Comparison of ENCODE assay signal across 8 cellular contexts in genomic region chr1:234610582-234611152, GRCh38. TPM values are rescaled to one million over a fixed set of nuclear protein-coding genes. Genes with fewer than 3 reads are reported as not detected.
DNase-seq lines count a peak whose midpoint lies in the region; ATAC-seq and TF ChIP-seq lines count a peak whose summit lies in the region.

No MANE protein-coding gene starts in this region.

- peak overlapping the region; percentile 96 for H3K27ac ChIP-seq in CD8-positive, alpha-beta memory T cell (ENCODE audit: low read depth, low read length)
- peak overlapping the region; percentile 98 to 100 for H3K27ac ChIP-seq in lung (ENCODE audit: low read depth in 1 of 2, low read length in 1 of 2)

- H3K9me3 ChIP-seq in CD8-positive, alpha-beta memory T cell (ENCODE audit: low read length), result no peaks in the 10 kb centered on the region
- H3K9me3 ChIP-seq in lung (ENCODE audit: control insufficient read depth in 2 of 2, insufficient read depth in 1 of 2, low read length in 1 of 2), result no peaks in the 10 kb centered on the region

- ATAC-seq in GM19467 (IDR thresholded peaks at IDR 0.05; ENCODE audit: unreplicated experiment) (peak; percentile 38), lung (ENCODE audit: insufficient read depth, low FRiP score) (peak; percentile 71)

- POLR2A ChIA-PET in CD8-positive, alpha-beta memory T cell (lab: Charles Lee), result interaction anchor here (1.0 to 5.5 kb wide), 5 partner anchors 10 to 473 kb away, joined by 3 to 101 read pairs (median 30); no protein-coding TSS in a partner anchor

- no peak for TF ChIP-seq CTCF in lung (IDR thresholded peaks at IDR 0.05; ENCODE audit: control extremely low read depth, extremely low read depth)

- peak overlapping the region; percentile 95 to 100 (median 99) for H3K27ac Mint-ChIP-seq in CD8-positive, alpha-beta memory T cell

- WGBS in lung, 2 donors, result 0 to 1% methylated on average over 58 to 65 of the region's 65 CpGs

- H3K9me3 Mint-ChIP-seq in CD8-positive, alpha-beta memory T cell, result peaks cover 0 to 6% (median 0%) of the 10 kb centered on the region in 5 donors

- H3K36me3 ChIP-seq in CD8-positive, alpha-beta memory T cell (ENCODE audit: insufficient read depth, low read length), result peaks cover 11% of the 10 kb centered on the region
- peaks cover 6 to 10% of the 10 kb centered on the region in 2 donors for H3K36me3 ChIP-seq in lung (ENCODE audit: control insufficient read depth in 2 of 2, insufficient read depth in 2 of 2, low read length in 2 of 2)

- H3K4me1 Mint-ChIP-seq in CD8-positive, alpha-beta memory T cell, result peaks cover 47 to 58% (median 56%) of the 10 kb centered on the region in 3 donors

- no peaks in the 10 kb centered on the region for H3K27me3 ChIP-seq in CD8-positive, alpha-beta memory T cell (ENCODE audit: insufficient read depth, low read length, poor library complexity, severe bottlenecking)
- H3K27me3 ChIP-seq in lung (ENCODE audit: control insufficient read depth, insufficient read depth), result no peaks in the 10 kb centered on the region

- peaks cover 52% of the 10 kb centered on the region for H3K4me1 ChIP-seq in CD8-positive, alpha-beta memory T cell (ENCODE audit: insufficient read depth, low read length)
- H3K4me1 ChIP-seq in lung (ENCODE audit: control insufficient read depth in 2 of 2, insufficient read depth in 2 of 2, low read length in 2 of 2), result peaks cover 4 to 11% of the 10 kb centered on the region in 2 donors

- peak overlapping the region; percentile 90 to 99 (median 96) for H3K4me3 Mint-ChIP-seq in CD8-positive, alpha-beta memory T cell

- H3K27me3 Mint-ChIP-seq in CD8-positive, alpha-beta memory T cell, result peaks cover 0 to 15% of the 10 kb centered on the region in 2 donors

- peaks cover 10 to 34% (median 21%) of the 10 kb centered on the region in 3 donors for H3K36me3 Mint-ChIP-seq in CD8-positive, alpha-beta memory T cell

- CTCF ChIA-PET in CD8-positive, alpha-beta memory T cell (lab: Charles Lee), result interaction anchor here (1.1 to 8.3 kb wide), 5 partner anchors 11 to 473 kb away, joined by 3 to 68 read pairs (median 5); no protein-coding TSS in a partner anchor

- peak; percentile 85 to 94 (median 92) for DNase-seq in CD8-positive, alpha-beta memory T cell
- DNase-seq in HPDE6-E6E7 (ENCODE audit: extremely low spot score) (peak; percentile 64), NK-92 (lab: John Stamatoyannopoulos, UW; ENCODE audit: unreplicated experiment) (peak; percentile 77), ecto neural progenitor cell (ENCODE audit: low spot score) (peak; percentile 92), lung (ENCODE audit: low spot score) (peak; percentile 96)
- DNase-seq in activated CD8-positive, alpha-beta memory T cell treated with anti-CD3 and anti-CD28 coated beads for 1 hour (ENCODE audit: extremely low read depth in 1 of 2, low read depth in 1 of 2), result peak; percentile 77 to 89
- DNase-seq in stimulated activated CD4-positive, alpha-beta T cell treated with anti-CD3 and anti-CD28 coated beads, TNF-alpha, amount 100 ng/mL, for 24 hours (ENCODE audit: low read depth in 3 of 3), result peak; percentile 79 to 92 (median 83)

- peak overlapping the region; percentile 88 for H3K4me3 ChIP-seq in CD8-positive, alpha-beta memory T cell (ENCODE audit: low read length)
- peak overlapping the region; percentile 38 for H3K4me3 ChIP-seq in lung

RNA-seq across cellular contexts. Expression of gene IRF2BP2, which starts 0.7 kb away (rescaled TPM):
- total RNA-seq in CD8-positive, alpha-beta memory T cell, result 10 to 100 TPM; 91.8 to 98.4 TPM
- polyA plus RNA-seq in CD8-positive, alpha-beta memory T cell, result 42.5 TPM
- 100 to 1,000 TPM; 113 to 197 TPM for total RNA-seq in lung
- 100 to 1,000 TPM in 1 of 2 donors, 10 to 100 TPM in 1; 49.3 to 106 TPM for polyA plus RNA-seq in lung

Comparison
In these comparisons a context has a peak if more than half of its experiments do, and no peak if none do; other contexts are left out.
1. Peak in every context shown above with its lines: DNase-seq, ATAC-seq, H3K4me3 ChIP-seq and H3K27ac ChIP-seq.